ENCODE assay signal across 1 cellular context in genomic region chr7:135678612-135679575, GRCh38.
TF ChIP-seq lines count a peak whose summit lies in the region.

No MANE protein-coding gene starts in this region.

TF ChIP-seq in WTC11, 78 proteins besides CTCF, POLR2A, EP300 and RAD21 (continued from another document):
- TF ChIP-seq, protein P1, sequence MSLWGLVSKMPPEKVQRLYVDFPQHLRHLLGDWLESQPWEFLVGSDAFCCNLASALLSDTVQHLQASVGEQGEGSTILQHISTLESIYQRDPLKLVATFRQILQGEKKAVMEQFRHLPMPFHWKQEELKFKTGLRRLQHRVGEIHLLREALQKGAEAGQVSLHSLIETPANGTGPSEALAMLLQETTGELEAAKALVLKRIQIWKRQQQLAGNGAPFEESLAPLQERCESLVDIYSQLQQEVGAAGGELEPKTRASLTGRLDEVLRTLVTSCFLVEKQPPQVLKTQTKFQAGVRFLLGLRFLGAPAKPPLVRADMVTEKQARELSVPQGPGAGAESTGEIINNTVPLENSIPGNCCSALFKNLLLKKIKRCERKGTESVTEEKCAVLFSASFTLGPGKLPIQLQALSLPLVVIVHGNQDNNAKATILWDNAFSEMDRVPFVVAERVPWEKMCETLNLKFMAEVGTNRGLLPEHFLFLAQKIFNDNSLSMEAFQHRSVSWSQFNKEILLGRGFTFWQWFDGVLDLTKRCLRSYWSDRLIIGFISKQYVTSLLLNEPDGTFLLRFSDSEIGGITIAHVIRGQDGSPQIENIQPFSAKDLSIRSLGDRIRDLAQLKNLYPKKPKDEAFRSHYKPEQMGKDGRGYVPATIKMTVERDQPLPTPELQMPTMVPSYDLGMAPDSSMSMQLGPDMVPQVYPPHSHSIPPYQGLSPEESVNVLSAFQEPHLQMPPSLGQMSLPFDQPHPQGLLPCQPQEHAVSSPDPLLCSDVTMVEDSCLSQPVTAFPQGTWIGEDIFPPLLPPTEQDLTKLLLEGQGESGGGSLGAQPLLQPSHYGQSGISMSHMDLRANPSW (CRISPR knock-in tag; conservative IDR thresholded peaks at IDR 0.05; ENCODE audit: low read depth) = no peak
- no peak for TF ChIP-seq ZNF671 (CRISPR knock-in tag; IDR thresholded peaks at IDR 0.05)
- TF ChIP-seq, protein P2, sequence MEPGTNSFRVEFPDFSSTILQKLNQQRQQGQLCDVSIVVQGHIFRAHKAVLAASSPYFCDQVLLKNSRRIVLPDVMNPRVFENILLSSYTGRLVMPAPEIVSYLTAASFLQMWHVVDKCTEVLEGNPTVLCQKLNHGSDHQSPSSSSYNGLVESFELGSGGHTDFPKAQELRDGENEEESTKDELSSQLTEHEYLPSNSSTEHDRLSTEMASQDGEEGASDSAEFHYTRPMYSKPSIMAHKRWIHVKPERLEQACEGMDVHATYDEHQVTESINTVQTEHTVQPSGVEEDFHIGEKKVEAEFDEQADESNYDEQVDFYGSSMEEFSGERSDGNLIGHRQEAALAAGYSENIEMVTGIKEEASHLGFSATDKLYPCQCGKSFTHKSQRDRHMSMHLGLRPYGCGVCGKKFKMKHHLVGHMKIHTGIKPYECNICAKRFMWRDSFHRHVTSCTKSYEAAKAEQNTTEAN (CRISPR knock-in tag; IDR thresholded peaks at IDR 0.05) = no peak
